In genomic region chr19:55257461-55258411, GRCh38 we compare ENCODE assay signal across 8 cellular contexts. TPM values are rescaled to one million over a fixed set of nuclear protein-coding genes. Genes with fewer than 3 reads are reported as not detected.
DNase-seq lines count a peak whose midpoint lies in the region; ATAC-seq and TF ChIP-seq lines count a peak whose summit lies in the region.

No MANE protein-coding gene starts in this region.

- H3K9me3 ChIP-seq in OCI-LY7 (ENCODE audit: low read length) (no peaks in the 10 kb centered on the region), breast epithelium (no peaks in the 10 kb centered on the region), testis (no peaks in the 10 kb centered on the region)

- DNase-seq in activated naive CD4-positive, alpha-beta T cell treated with Interleukin-2 at 50 U/mL for 16 hours, result peak; percentile 37
- no peak for DNase-seq in activated naive CD4-positive, alpha-beta T cell treated with anti-CD3 and anti-CD28 coated beads, Interleukin-2, amount 50 U/mL, for 16 hours
- peak; percentile 47 for DNase-seq in OCI-LY7 (ENCODE audit: low spot score)
- DNase-seq in breast epithelium (ENCODE audit: low spot score in 2 of 2), result no peak
- DNase-seq in medulla oblongata (ENCODE audit: extremely low spot score), result peak; percentile 2
- DNase-seq in testis, result peak; percentile 27
- DNase-seq in NCI-H1048 (lab: John Stamatoyannopoulos, UW), result no peak

- H3K27ac ChIP-seq in OCI-LY7 (ENCODE audit: low read depth, low read length, poor library complexity, severe bottlenecking), result peak overlapping the region; percentile 97
- H3K27ac ChIP-seq in breast epithelium, result peak overlapping the region; percentile 83 to 93
- peak overlapping the region; percentile 76 to 97 for H3K27ac ChIP-seq in testis

- TF ChIP-seq CTCF in OCI-LY7 (conservative IDR thresholded peaks at IDR 0.05; ENCODE audit: low read length) (no peak), breast epithelium (IDR thresholded peaks at IDR 0.05) (no peak), testis (IDR thresholded peaks at IDR 0.05) (no peak)

- no TSS peak for BruUV-seq in OCI-LY7 (replicated peaks; lab: Mats Ljungman, UMichigan)

- H3K4me2 ChIP-seq in OCI-LY7 (ENCODE audit: low read length), result peak overlapping the region; percentile 98

- H3K79me2 ChIP-seq in OCI-LY7 (ENCODE audit: insufficient read depth, low read depth, low read length), result peaks cover 52% of the 10 kb centered on the region

- H3K27me3 ChIP-seq in breast epithelium (no peaks in the 10 kb centered on the region), testis (no peaks in the 10 kb centered on the region)

- H3K4me3 ChIP-seq in OCI-LY7 (ENCODE audit: low read depth, low read length, poor library complexity, severe bottlenecking), result peak overlapping the region; percentile 78
- H3K4me3 ChIP-seq in breast epithelium, result peak overlapping the region; percentile 87 to 93 (median 91)
- peak overlapping the region; percentile 93 to 98 for H3K4me3 ChIP-seq in testis

- no peaks in the 10 kb centered on the region for H3K9me2 ChIP-seq in OCI-LY7 (ENCODE audit: insufficient read depth, low read length)

- WGBS in testis, 2 donors, result 1 to 2% methylated on average over 44 to 48 of the region's 49 CpGs

- ATAC-seq in HG03108 (IDR thresholded peaks at IDR 0.05; ENCODE audit: unreplicated experiment), result no peak

- H2AFZ ChIP-seq in OCI-LY7 (ENCODE audit: low read length), result no peak overlapping the region

- intact Hi-C loops in OCI-LY7 (cut with micrococcal nuclease; ENCODE audit: unreplicated experiment) (loop anchor here (2.0 kb wide), 1 partner anchor 79 kb away; no protein-coding TSS in a partner anchor), breast epithelium (cut with DNase I; ENCODE audit: low total_unique reads) (no loop called here), testis (cut with DNase I; ENCODE audit: low total_unique reads) (no loop called here)

- peaks cover 57% of the 10 kb centered on the region for H3K36me3 ChIP-seq in OCI-LY7 (ENCODE audit: insufficient read depth, low read length)
- no peaks in the 10 kb centered on the region for H3K36me3 ChIP-seq in breast epithelium
- no peaks in the 10 kb centered on the region for H3K36me3 ChIP-seq in testis (ENCODE audit: low read depth, missing control alignments)

- CTCF ChIA-PET in OCI-LY7 (lab: Charles Lee; ENCODE audit: unreplicated experiment), result no interaction called here

- H4K20me1 ChIP-seq in OCI-LY7 (ENCODE audit: insufficient read depth, low read length), result no peaks in the 10 kb centered on the region

- H3K4me1 ChIP-seq in OCI-LY7 (ENCODE audit: insufficient read depth, low read length, poor library complexity, severe bottlenecking) (peaks cover 47% of the 10 kb centered on the region), breast epithelium (peaks cover 6 to 9% of the 10 kb centered on the region in 2 donors), testis (peaks cover 31% of the 10 kb centered on the region)

- POLR2A ChIA-PET in OCI-LY7 (lab: Charles Lee), result interaction anchor here (0.6 to 3.9 kb wide), 5 partner anchors 19 to 219 kb away, joined by 3 to 32 read pairs (median 4); partner anchors contain the start of genes HSPBP1 and ZNF628

- TF ChIP-seq POLR2A in breast epithelium (IDR thresholded peaks at IDR 0.05) (no peak), testis (IDR thresholded peaks at IDR 0.05) (no peak)

RNA-seq across cellular contexts. Expression of gene PPP6R1, which starts 1.1 kb away (rescaled TPM):
- 82.0 and 89.6 TPM in 2 replicates for total RNA-seq in OCI-LY7 (2014; rRNA removed; shearing (Covaris generic))
- total RNA-seq in OCI-LY7 (2022) (156 and 161 TPM in 2 replicates), breast epithelium (10 to 100 TPM; 23.8 to 31.5 (median 28.2) TPM), testis (100 to 1,000 TPM; 178 to 179 TPM)
- 217 TPM for polyA plus RNA-seq in testis (ENCODE audit: insufficient read depth, low read depth, low replicate concordance)

RNA-seq across cellular contexts. Expression of gene HSPBP1, which starts 22.2 kb away (rescaled TPM):
- 41.3 and 50.5 TPM in 2 replicates for total RNA-seq in OCI-LY7 (2014; rRNA removed; shearing (Covaris generic))
- 31.9 and 38.7 TPM in 2 replicates for total RNA-seq in OCI-LY7 (2022)
- 10 to 100 TPM; 13.3 to 36.1 (median 32.6) TPM for total RNA-seq in breast epithelium
- 10 to 100 TPM; 43.5 to 48.2 TPM for total RNA-seq in testis
- polyA plus RNA-seq in testis (ENCODE audit: insufficient read depth, low read depth, low replicate concordance), result 42.7 TPM

RNA-seq across cellular contexts. Expression of gene BRSK1, which starts 26.1 kb away (rescaled TPM):
- 15.9 and 16.1 TPM in 2 replicates for total RNA-seq in OCI-LY7 (2014; rRNA removed; shearing (Covaris generic))
- 23.9 and 25.7 TPM in 2 replicates for total RNA-seq in OCI-LY7 (2022)
- 1 to 10 TPM in 2 of 3 donors, not detected in 1; 2.5 to 4.6 TPM for total RNA-seq in breast epithelium
- total RNA-seq in testis, result 10 to 100 TPM; 14.9 to 20.7 TPM
- 12.8 TPM for polyA plus RNA-seq in testis (ENCODE audit: insufficient read depth, low read depth, low replicate concordance)

RNA-seq across cellular contexts. Expression of gene TMEM86B, which starts 29.2 kb away (rescaled TPM):
- total RNA-seq in OCI-LY7 (2014; rRNA removed; shearing (Covaris generic)), result 6.7 and 8.1 TPM in 2 replicates
- total RNA-seq in OCI-LY7 (2022) (13.7 and 13.8 TPM in 2 replicates), breast epithelium (1 to 10 TPM in 2 of 3 donors, under 1 TPM in 1; 0.80 to 3.6 (median 1.6) TPM), testis (10 to 100 TPM; 13.4 to 13.9 TPM)
- 12.8 TPM for polyA plus RNA-seq in testis (ENCODE audit: insufficient read depth, low read depth, low replicate concordance)

RNA-seq across cellular contexts. Expression of gene PTPRH, which starts 48.4 kb away (rescaled TPM):
- total RNA-seq in OCI-LY7 (2014; rRNA removed; shearing (Covaris generic)), result not detected in 2 replicates
- total RNA-seq in OCI-LY7 (2022) (not detected in 2 replicates), breast epithelium (10 to 100 TPM in 1 of 3 donors, 1 to 10 TPM in 1, under 1 TPM in 1; 0.73 to 10.2 (median 2.1) TPM), testis (10 to 100 TPM in 1 of 2 donors, 1 to 10 TPM in 1; 6.0 to 11.3 TPM)
- 1.6 TPM for polyA plus RNA-seq in testis (ENCODE audit: insufficient read depth, low read depth, low replicate concordance)

Comparison
In these comparisons a context has a peak if more than half of its experiments do, and no peak if none do; other contexts are left out.
1. DNase-seq: peak in activated naive CD4-positive, alpha-beta T cell treated with Interleukin-2 at 50 U/mL for 16 hours (single experiment), OCI-LY7 (single experiment), medulla oblongata (single experiment) and testis (single experiment); none in activated naive CD4-positive, alpha-beta T cell treated with anti-CD3 and anti-CD28 coated beads, Interleukin-2, amount 50 U/mL, for 16 hours (single experiment), breast epithelium (0 of 2) and NCI-H1048 (single experiment).
2. Peak in every context shown above with its lines, with median percentiles within 50 percentile points of each other: H3K27ac ChIP-seq and H3K4me3 ChIP-seq.